8 cellular contexts compared by ENCODE assay signal in genomic region chr2:26033769-26034596, GRCh38. TPM values are rescaled to one million over a fixed set of nuclear protein-coding genes. Genes with fewer than 3 reads are reported as not detected.
A peak's percentile ranks its signal among the peaks of the same experiment; 100 is the strongest.
DNase-seq lines count a peak whose midpoint lies in the region; TF ChIP-seq lines count a peak whose summit lies in the region.

TSS of gene RAB10 (plus strand) at chr2:26034084. CDS start at chr2:26034609, 525 bp downstream.

- DNase-seq in GF-D8 (lab: John Stamatoyannopoulos, UW) (peak; percentile 96), HEK293T (ENCODE audit: extremely low spot score) (peak; percentile 96), MV-4-11 (lab: John Stamatoyannopoulos, UW) (peak; percentile 98), SK-MEL-5 (ENCODE audit: low read depth, low spot score) (peak; percentile 100), foreskin melanocyte (peak; percentile 99), substantia nigra (lab: John Stamatoyannopoulos, UW) (peak; percentile 84 to 100 (median 98))
- DNase-seq in activated naive CD4-positive, alpha-beta T cell treated with Interleukin-2 at 50 U/mL for 16 hours: peak; percentile 100

- CTCF ChIA-PET in HEK293T (lab: Yijun Ruan, JAX): interaction anchor here (0.5 kb wide), 1 partner anchor 53 kb away, joined by 4 read pairs; no protein-coding TSS in a partner anchor

- peaks cover 5% of the 10 kb centered on the region for H3K36me3 ChIP-seq in neutrophil

- H3K27me3 ChIP-seq in neutrophil: no peaks in the 10 kb centered on the region

- POLR2A ChIA-PET in HEK293T (lab: Yijun Ruan, JAX): interaction anchor here (1.0 to 2.7 kb wide), 15 partner anchors 8 to 210 kb away, joined by 3 to 15 read pairs (median 4); no protein-coding TSS in a partner anchor

- peak within 1 kb of the TSS; percentile 97 for H3K27ac ChIP-seq in neutrophil
- peak within 1 kb of the TSS; percentile 97 for H3K27ac ChIP-seq in substantia nigra (ENCODE audit: low read depth, low read length, poor library complexity, severe bottlenecking)

- H3K9me3 ChIP-seq in neutrophil: no peaks in the 10 kb centered on the region

- peak within 1 kb of the TSS; percentile 86 to 98 for H3K4me3 ChIP-seq in neutrophil (ENCODE audit: low read depth in 1 of 2, low read length in 1 of 2)

- peaks cover 49 to 60% of the 10 kb centered on the region in 2 experiments for H3K4me1 ChIP-seq in neutrophil (ENCODE audit: control insufficient read depth in 1 of 2, insufficient read depth in 1 of 2, low read depth in 1 of 2, low read length in 1 of 2)

- in situ Hi-C loops in SK-MEL-5 (cut with HindIII; ENCODE audit: low pct_unique_long_range_greater_than_20kb, low sequenced_read_pairs): no loop called here

- TF ChIP-seq CTCF in neutrophil (IDR thresholded peaks at IDR 0.05): peak; percentile 57

TF ChIP-seq in HEK293T, 16 proteins besides CTCF, POLR2A, EP300 and RAD21:
- TF ChIP-seq LEF1 (IDR thresholded peaks at IDR 0.05; ENCODE audit: borderline replicate concordance): no peak
- TF ChIP-seq L3MBTL2 (conservative IDR thresholded peaks at IDR 0.05): peak; percentile 0
- TF ChIP-seq PKNOX1 (IDR thresholded peaks at IDR 0.05): no peak
- no peak for TF ChIP-seq NFRKB (IDR thresholded peaks at IDR 0.05)
- no peak for TF ChIP-seq SUZ12 (IDR thresholded peaks at IDR 0.05)
- peak; percentile 87; the same call in 1 of the 2 replicates for TF ChIP-seq HDGF (IDR thresholded peaks at IDR 0.05; ENCODE audit: borderline replicate concordance)
- no peak for TF ChIP-seq FOXK2 (IDR thresholded peaks at IDR 0.05)

RNA-seq across cellular contexts. Expression of gene RAB10, which starts in this region (rescaled TPM):
- total RNA-seq in SK-MEL-5 (2014; rRNA removed; shearing (Covaris generic)): 101 and 127 TPM in 2 replicates
- 133 and 150 TPM in 2 replicates for polyA plus RNA-seq in SK-MEL-5 (2015; cell fraction: cytosol; rRNA removed)
- polyA plus RNA-seq in SK-MEL-5 (2015; cell fraction: nucleus; rRNA removed): 34.0 and 39.6 TPM in 2 replicates

Comparison
In these comparisons a context has a peak if more than half of its experiments do, and no peak if none do; other contexts are left out.
1. Peak in every context shown above with its lines: DNase-seq, H3K4me3 ChIP-seq and H3K27ac ChIP-seq.